ENCODE assay signal across 20 cellular contexts in genomic region chr18:26021061-26021754, GRCh38.
DNase-seq lines count a peak whose midpoint lies in the region; ATAC-seq and TF ChIP-seq lines count a peak whose summit lies in the region.
"Had no signal": no experiment of that assay in that cellular context is flagged by ENCODE, and none has a peak within 500 bp of the region (broad histone marks: within the 10 kb centered on the region; RNA-seq: fewer than 3 reads in every experiment).

No MANE protein-coding gene starts in this region.

- H3K4me3 Mint-ChIP-seq in endodermal cell (no peak overlapping the region), nephron progenitor cell (no peak overlapping the region)
- H3K4me3 Mint-ChIP-seq: CD8-positive, alpha-beta memory T cell had no signal

- H3K4me1 ChIP-seq in SK-N-SH (ENCODE audit: control insufficient read depth in 1 of 2, insufficient read depth in 2 of 2, low read depth in 1 of 2, low read length in 1 of 2) (peaks cover 0 to 4% of the 10 kb centered on the region in 2 experiments; a peak in 2 of 4 replicates), endodermal cell (ENCODE audit: control insufficient read depth, insufficient read depth, low read length) (peaks cover 4% of the 10 kb centered on the region), upper lobe of right lung (no peaks in the 10 kb centered on the region), ovary (ENCODE audit: insufficient read depth) (no peaks in the 10 kb centered on the region)
- H3K4me1 ChIP-seq: Peyer's patch had no signal

- 93% methylated on average over 3 of the region's 3 CpGs for WGBS in SK-N-SH (ENCODE audit: low lambda C conversion rate)
- WGBS in endodermal cell (ENCODE audit: insufficient coverage in 1 of 2, insufficient read length in 1 of 2), 2 experiments, result 85 to 100% methylated on average over 1 to 3 of the region's 3 CpGs
- 83 to 96% (median 91%) methylated on average over 3 of the region's 3 CpGs for WGBS in ovary, 3 donors

- TF ChIP-seq POLR2A in ovary (IDR thresholded peaks at IDR 0.05), result no peak

- TF ChIP-seq EP300 in SK-N-SH (IDR thresholded peaks at IDR 0.05; ENCODE audit: borderline replicate concordance in 1 of 2, low read depth in 1 of 2, low read length in 1 of 2) (no peak), ovary (IDR thresholded peaks at IDR 0.05) (no peak)

- H3K9me3 ChIP-seq in SK-N-SH, result no peaks in the 10 kb centered on the region
- H3K9me3 ChIP-seq in endodermal cell (ENCODE audit: control insufficient read depth, low read length), result peaks cover 16% of the 10 kb centered on the region
- H3K9me3 ChIP-seq in upper lobe of right lung, result no peaks in the 10 kb centered on the region
- H3K9me3 ChIP-seq in ovary, result no peaks in the 10 kb centered on the region
- H3K9me3 ChIP-seq: Peyer's patch had no signal

- H4K20me1 ChIP-seq in SK-N-SH (ENCODE audit: insufficient read depth), result no peaks in the 10 kb centered on the region

- H2AFZ ChIP-seq in SK-N-SH (ENCODE audit: low read depth), result no peak overlapping the region

- CTCF ChIA-PET in SK-N-SH (lab: Yijun Ruan, JAX), result no interaction called here

- H3K4me2 ChIP-seq in SK-N-SH, result no peak overlapping the region
- H3K4me2 ChIP-seq: BLaER1 treated with 17β-estradiol and CSF1 and Interleukin-3, amounts not matched to agents 10 nM and 100 nM had no signal

- H3K9ac ChIP-seq in SK-N-SH (no peak overlapping the region), endodermal cell (ENCODE audit: extremely low read depth, low read length, poor library complexity, severe bottlenecking) (no peak overlapping the region)
- H3K9ac ChIP-seq: BLaER1 treated with 17β-estradiol and CSF1 and Interleukin-3, amounts not matched to agents 10 nM and 100 nM had no signal

- peak overlapping the region; percentile 29 for H3K27ac Mint-ChIP-seq in endodermal cell
- H3K27ac Mint-ChIP-seq in nephron progenitor cell, result peak overlapping the region; percentile 43

- ATAC-seq in SK-N-SH treated with all-trans-retinoic acid at 6 μM for 48 hours (no peak), upper lobe of right lung (peak; percentile 76), GM18511 (IDR thresholded peaks at IDR 0.05; ENCODE audit: unreplicated experiment) (no peak)

- DNase-seq in SK-N-SH (no peak), endodermal cell (no peak), nephron progenitor cell (no peak), upper lobe of right lung (no peak), ovary (no peak)
- DNase-seq: 8988T; Calu3; CD8-positive, alpha-beta memory T cell; DMS153; GDM1; H7; Kasumi-1; NCI-H1694; NCI-H2081; NCI-H446; NCI-H526; Peyer's patch had no signal

- H3K79me2 ChIP-seq in SK-N-SH (ENCODE audit: insufficient read depth), result peaks cover 29% of the 10 kb centered on the region

- H3K4me3 ChIP-seq in SK-N-SH (ENCODE audit: low read depth in 2 of 2, low read length in 1 of 2) (no peak overlapping the region), endodermal cell (ENCODE audit: low read length) (no peak overlapping the region), upper lobe of right lung (no peak overlapping the region), ovary (no peak overlapping the region)
- H3K4me3 ChIP-seq: BLaER1 treated with 17β-estradiol and CSF1 and Interleukin-3, amounts not matched to agents 10 nM and 100 nM; Peyer's patch had no signal

- no peak overlapping the region for H3K27ac ChIP-seq in SK-N-SH (ENCODE audit: low read depth in 2 of 2, low read length in 1 of 2)
- no peak overlapping the region for H3K27ac ChIP-seq in endodermal cell (ENCODE audit: low read depth, low read length)
- no peak overlapping the region for H3K27ac ChIP-seq in upper lobe of right lung
- H3K27ac ChIP-seq in ovary, result no peak overlapping the region
- H3K27ac ChIP-seq: BLaER1 treated with 17β-estradiol and CSF1 and Interleukin-3, amounts not matched to agents 10 nM and 100 nM; Peyer's patch had no signal

- H3F3A ChIP-seq in SK-N-SH (replicated peaks; ENCODE audit: insufficient read depth), result peaks cover 3% of the 10 kb centered on the region

- POLR2A ChIA-PET in SK-N-SH (lab: Yijun Ruan, JAX), result no interaction called here

- TF ChIP-seq CTCF in SK-N-SH (IDR thresholded peaks at IDR 0.05), result no peak
- no peak for TF ChIP-seq CTCF in endodermal cell (conservative IDR thresholded peaks at IDR 0.05)
- TF ChIP-seq CTCF in nephron progenitor cell (IDR thresholded peaks at IDR 0.05), result no peak
- no peak for TF ChIP-seq CTCF in upper lobe of right lung (IDR thresholded peaks at IDR 0.05)
- TF ChIP-seq CTCF in ovary (IDR thresholded peaks at IDR 0.05), result no peak

- no peaks in the 10 kb centered on the region for H3K27me3 Mint-ChIP-seq in endodermal cell (ENCODE audit: insufficient read depth)
- no peaks in the 10 kb centered on the region for H3K27me3 Mint-ChIP-seq in nephron progenitor cell (ENCODE audit: low read depth, poor library complexity)
- H3K27me3 Mint-ChIP-seq: CD8-positive, alpha-beta memory T cell had no signal

- H3K27me3 ChIP-seq in SK-N-SH (ENCODE audit: insufficient read depth), result no peaks in the 10 kb centered on the region
- no peaks in the 10 kb centered on the region for H3K27me3 ChIP-seq in endodermal cell (ENCODE audit: control insufficient read depth, insufficient read depth, low read length, poor library complexity, severe bottlenecking)
- no peaks in the 10 kb centered on the region for H3K27me3 ChIP-seq in upper lobe of right lung
- no peaks in the 10 kb centered on the region for H3K27me3 ChIP-seq in ovary
- H3K27me3 ChIP-seq: BLaER1 treated with 17β-estradiol and CSF1 and Interleukin-3, amounts not matched to agents 10 nM and 100 nM; Peyer's patch had no signal

- no peaks in the 10 kb centered on the region for H3K9me2 ChIP-seq in SK-N-SH

- H3K9me3 Mint-ChIP-seq in endodermal cell (peaks cover 3% of the 10 kb centered on the region), nephron progenitor cell (peaks cover 16% of the 10 kb centered on the region)

- TF ChIP-seq RAD21 in SK-N-SH (IDR thresholded peaks at IDR 0.05; ENCODE audit: low read length), result no peak

- intact Hi-C loops in upper lobe of right lung (cut with DNase I), result no loop called here
- intact Hi-C loops in ovary (cut with DNase I), result no loop called here

- peaks cover 83 to 95% of the 10 kb centered on the region in 2 experiments for H3K36me3 ChIP-seq in SK-N-SH (replicated peaks in 1 of 2; ENCODE audit: control insufficient read depth in 1 of 2, insufficient read depth in 2 of 2, low read length in 1 of 2)
- H3K36me3 ChIP-seq in endodermal cell (ENCODE audit: control insufficient read depth, insufficient read depth, low read length), result peaks cover 93% of the 10 kb centered on the region
- peaks cover 82% of the 10 kb centered on the region for H3K36me3 ChIP-seq in upper lobe of right lung
- H3K36me3 ChIP-seq in ovary, result no peaks in the 10 kb centered on the region

- H3K4me1 Mint-ChIP-seq in endodermal cell, result peaks cover 31% of the 10 kb centered on the region
- H3K4me1 Mint-ChIP-seq in nephron progenitor cell, result peaks cover 8% of the 10 kb centered on the region

- H3K36me3 Mint-ChIP-seq in endodermal cell (ENCODE audit: low read depth), result peaks cover 68% of the 10 kb centered on the region
- peaks cover 94% of the 10 kb centered on the region for H3K36me3 Mint-ChIP-seq in nephron progenitor cell (ENCODE audit: low read depth)

TF ChIP-seq in SK-N-SH treated with all-trans-retinoic acid at 6 μM for 48 hours, 23 proteins besides CTCF, POLR2A, EP300 and RAD21:
- TF ChIP-seq POU6F1 (CRISPR knock-in tag; IDR thresholded peaks at IDR 0.05; ENCODE audit: borderline replicate concordance, low read depth) (no peak), ZNF8 (CRISPR knock-in tag; IDR thresholded peaks at IDR 0.05) (no peak), ISL1 (CRISPR knock-in tag; IDR thresholded peaks at IDR 0.05) (peak; percentile 96), TCF4 (CRISPR knock-in tag; IDR thresholded peaks at IDR 0.05; ENCODE audit: borderline replicate concordance) (peak; percentile 15; the same call in 1 of the 2 replicates), ARNTL (CRISPR knock-in tag; IDR thresholded peaks at IDR 0.05; ENCODE audit: borderline replicate concordance, low read depth) (no peak)

TF ChIP-seq in SK-N-SH, 30 proteins besides CTCF, POLR2A, EP300 and RAD21 (continues in another document):
- TF ChIP-seq EZH2phosphoT487 (IDR thresholded peaks at IDR 0.05; ENCODE audit: borderline replicate concordance, low read depth) (no peak), JUND (IDR thresholded peaks at IDR 0.05) (no peak), MEF2A (IDR thresholded peaks at IDR 0.05; ENCODE audit: borderline replicate concordance, low read depth) (no peak)
- TF ChIP-seq, protein P1, sequence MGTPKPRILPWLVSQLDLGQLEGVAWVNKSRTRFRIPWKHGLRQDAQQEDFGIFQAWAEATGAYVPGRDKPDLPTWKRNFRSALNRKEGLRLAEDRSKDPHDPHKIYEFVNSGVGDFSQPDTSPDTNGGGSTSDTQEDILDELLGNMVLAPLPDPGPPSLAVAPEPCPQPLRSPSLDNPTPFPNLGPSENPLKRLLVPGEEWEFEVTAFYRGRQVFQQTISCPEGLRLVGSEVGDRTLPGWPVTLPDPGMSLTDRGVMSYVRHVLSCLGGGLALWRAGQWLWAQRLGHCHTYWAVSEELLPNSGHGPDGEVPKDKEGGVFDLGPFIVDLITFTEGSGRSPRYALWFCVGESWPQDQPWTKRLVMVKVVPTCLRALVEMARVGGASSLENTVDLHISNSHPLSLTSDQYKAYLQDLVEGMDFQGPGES (IDR thresholded peaks at IDR 0.05; ENCODE audit: low read depth, low read length), result no peak
- TF ChIP-seq, protein P2, sequence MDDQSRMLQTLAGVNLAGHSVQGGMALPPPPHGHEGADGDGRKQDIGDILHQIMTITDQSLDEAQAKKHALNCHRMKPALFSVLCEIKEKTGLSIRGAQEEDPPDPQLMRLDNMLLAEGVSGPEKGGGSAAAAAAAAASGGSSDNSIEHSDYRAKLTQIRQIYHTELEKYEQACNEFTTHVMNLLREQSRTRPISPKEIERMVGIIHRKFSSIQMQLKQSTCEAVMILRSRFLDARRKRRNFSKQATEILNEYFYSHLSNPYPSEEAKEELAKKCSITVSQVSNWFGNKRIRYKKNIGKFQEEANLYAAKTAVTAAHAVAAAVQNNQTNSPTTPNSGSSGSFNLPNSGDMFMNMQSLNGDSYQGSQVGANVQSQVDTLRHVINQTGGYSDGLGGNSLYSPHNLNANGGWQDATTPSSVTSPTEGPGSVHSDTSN (IDR thresholded peaks at IDR 0.05), result no peak
